ENCODE assay signal across 1 cellular context in genomic region chr2:127790694-127791529, GRCh38.
TF ChIP-seq lines count a peak whose summit lies in the region.

No MANE protein-coding gene starts in this region.

TF ChIP-seq in K562, 482 proteins besides CTCF, POLR2A, EP300 and RAD21 (continued from another document):
- TF ChIP-seq USF2 (CRISPR knock-in tag; IDR thresholded peaks at IDR 0.05), result no peak
